Comparison of ENCODE assay signal across 9 cellular contexts in genomic region chr10:72219229-72219814, GRCh38. TPM values are rescaled to one million over a fixed set of nuclear protein-coding genes. Genes with fewer than 3 reads are reported as not detected.
DNase-seq lines count a peak whose midpoint lies in the region; ATAC-seq and TF ChIP-seq lines count a peak whose summit lies in the region.
"Had no signal": no experiment of that assay in that cellular context is flagged by ENCODE, and none has a peak within 500 bp of the region (broad histone marks: within the 10 kb centered on the region; RNA-seq: fewer than 3 reads in every experiment).

No MANE protein-coding gene starts in this region.

- H3K36me3 Mint-ChIP-seq in stimulated activated effector memory CD8-positive, alpha-beta T cell treated with anti-CD3 and anti-CD28 coated beads, Interleukin-12 subunit alpha, Interleukin-12 subunit beta, amount 100 ng/mL, for 72 hours = peaks cover 84% of the 10 kb centered on the region

- peaks cover 9% of the 10 kb centered on the region for H4K20me1 ChIP-seq in DOHH2 (ENCODE audit: control insufficient read depth, insufficient read depth, low read depth, low read length)

- no peaks in the 10 kb centered on the region for H3K9me2 ChIP-seq in DOHH2 (replicated peaks; ENCODE audit: control insufficient read depth, low read length)

- H3K27ac Mint-ChIP-seq in stimulated activated effector memory CD8-positive, alpha-beta T cell treated with anti-CD3 and anti-CD28 coated beads, Interleukin-12 subunit alpha, Interleukin-12 subunit beta, amount 100 ng/mL, for 72 hours = peak overlapping the region; percentile 94

- H3K9me3 ChIP-seq in DOHH2 (ENCODE audit: control insufficient read depth, insufficient read depth, low read length) = no peaks in the 10 kb centered on the region
- H3K9me3 ChIP-seq in RWPE2 (ENCODE audit: severe bottlenecking) = no peaks in the 10 kb centered on the region
- H3K9me3 ChIP-seq in esophagus muscularis mucosa = no peaks in the 10 kb centered on the region

- peak overlapping the region; percentile 55 for H3K4me3 ChIP-seq in DOHH2 (ENCODE audit: low read length)
- no peak overlapping the region for H3K4me3 ChIP-seq in RWPE2 (ENCODE audit: severe bottlenecking)
- peak overlapping the region in 3 of 4 donors; percentile 9 to 18 (median 13) for H3K4me3 ChIP-seq in esophagus muscularis mucosa

- peaks cover 84% of the 10 kb centered on the region for H3K79me2 ChIP-seq in DOHH2 (ENCODE audit: control insufficient read depth, low read length)

- H3K27ac ChIP-seq in DOHH2 (ENCODE audit: low read depth, low read length) = peak overlapping the region; percentile 61
- H3K27ac ChIP-seq in RWPE2 (ENCODE audit: poor library complexity, severe bottlenecking) = peak overlapping the region; percentile 32
- H3K27ac ChIP-seq in esophagus muscularis mucosa (replicated peaks in 1 of 4) = peak overlapping the region; percentile 71 to 98 (median 94)

- no peak for TF ChIP-seq EP300 in esophagus muscularis mucosa (IDR thresholded peaks at IDR 0.05)

- no peaks in the 10 kb centered on the region for H3K27me3 ChIP-seq in DOHH2 (ENCODE audit: control insufficient read depth, low read length)
- no peaks in the 10 kb centered on the region for H3K27me3 ChIP-seq in RWPE2 (ENCODE audit: insufficient read depth, poor library complexity, severe bottlenecking)
- H3K27me3 ChIP-seq in esophagus muscularis mucosa = no peaks in the 10 kb centered on the region

- intact Hi-C loops in esophagus muscularis mucosa (cut with DNase I) = loop anchor here (5.0 kb wide), 2 partner anchors 38 to 53 kb away; partner anchors contain the start of gene DDIT4

- DNase-seq in RWPE2 (ENCODE audit: low spot score) (no peak), esophagus muscularis mucosa (ENCODE audit: extremely low spot score) (no peak), cerebellar cortex (ENCODE audit: low spot score) (no peak), NCI-H446 treated with DMSO at 0.1 percent for 48 hours (lab: John Stamatoyannopoulos, UW) (no peak)
- no peak for DNase-seq in stimulated activated effector memory CD8-positive, alpha-beta T cell treated with anti-CD3 and anti-CD28 coated beads, Interleukin-12 subunit alpha, Interleukin-12 subunit beta, amount 100 ng/mL, for 72 hours (ENCODE audit: low spot score in 2 of 2)
- DNase-seq: KBM-7; NK-92 treated with Interleukin-12 subunit alpha and Interleukin-12 subunit beta, amount 100 ng/mL, for 24 hours had no signal

- H3K4me1 ChIP-seq in DOHH2 (ENCODE audit: control insufficient read depth, low read length) (peaks cover 56% of the 10 kb centered on the region), RWPE2 (ENCODE audit: insufficient read depth, poor library complexity, severe bottlenecking) (peaks cover 15% of the 10 kb centered on the region), esophagus muscularis mucosa (peaks cover 56 to 88% (median 82%) of the 10 kb centered on the region in 4 donors)

- ATAC-seq in RWPE2 (ENCODE audit: low read depth) (no peak), GM19452 (IDR thresholded peaks at IDR 0.05; ENCODE audit: unreplicated experiment) (no peak)
- ATAC-seq in stimulated activated effector memory CD8-positive, alpha-beta T cell treated with anti-CD3 and anti-CD28 coated beads, Interleukin-12 subunit alpha, Interleukin-12 subunit beta, amount 100 ng/mL, for 72 hours = no peak

- no peaks in the 10 kb centered on the region for H3K9me3 Mint-ChIP-seq in stimulated activated effector memory CD8-positive, alpha-beta T cell treated with anti-CD3 and anti-CD28 coated beads, Interleukin-12 subunit alpha, Interleukin-12 subunit beta, amount 100 ng/mL, for 72 hours

- no peak for TF ChIP-seq POLR2A in esophagus muscularis mucosa (IDR thresholded peaks at IDR 0.05; ENCODE audit: low read depth)

- H3K4me1 Mint-ChIP-seq in stimulated activated effector memory CD8-positive, alpha-beta T cell treated with anti-CD3 and anti-CD28 coated beads, Interleukin-12 subunit alpha, Interleukin-12 subunit beta, amount 100 ng/mL, for 72 hours = peaks cover 30% of the 10 kb centered on the region

- H3F3A ChIP-seq in DOHH2 (ENCODE audit: control insufficient read depth, insufficient read depth) = peaks cover 25% of the 10 kb centered on the region

- H3K36me3 ChIP-seq in DOHH2 (ENCODE audit: control insufficient read depth, low read length) (peaks cover 51% of the 10 kb centered on the region), RWPE2 (ENCODE audit: low read depth) (peaks cover 45% of the 10 kb centered on the region), esophagus muscularis mucosa (peaks cover 0 to 25% (median 15%) of the 10 kb centered on the region in 4 donors)

- TF ChIP-seq CTCF in DOHH2 (IDR thresholded peaks at IDR 0.05; ENCODE audit: low read depth, low read length, poor library complexity, severe bottlenecking) = no peak
- no peak for TF ChIP-seq CTCF in RWPE2 (IDR thresholded peaks at IDR 0.05; ENCODE audit: poor library complexity, severe bottlenecking)
- TF ChIP-seq CTCF in esophagus muscularis mucosa (IDR thresholded peaks at IDR 0.05) = no peak

- H3K4me3 Mint-ChIP-seq in stimulated activated effector memory CD8-positive, alpha-beta T cell treated with anti-CD3 and anti-CD28 coated beads, Interleukin-12 subunit alpha, Interleukin-12 subunit beta, amount 100 ng/mL, for 72 hours = peak overlapping the region; percentile 81

- WGBS in esophagus muscularis mucosa = 52% methylated on average over 6 of the region's 6 CpGs

- peak overlapping the region; percentile 76 for H3K4me2 ChIP-seq in DOHH2 (ENCODE audit: low read length)

RNA-seq across cellular contexts. Expression of gene ASCC1, which starts 3.2 kb away (rescaled TPM):
- 10 to 100 TPM; 23.5 to 37.8 (median 29.8) TPM for total RNA-seq in esophagus muscularis mucosa

RNA-seq across cellular contexts. Expression of gene ANAPC16, which starts 3.5 kb away (rescaled TPM):
- total RNA-seq in esophagus muscularis mucosa = 100 to 1,000 TPM; 106 to 157 (median 143) TPM

RNA-seq across cellular contexts. Expression of gene DDIT4, which starts 54.4 kb away (rescaled TPM):
- total RNA-seq in esophagus muscularis mucosa = 100 to 1,000 TPM in 3 of 4 donors, 10 to 100 TPM in 1; 77.4 to 247 (median 146) TPM

Comparison
In these comparisons a context has a peak if more than half of its experiments do, and no peak if none do; other contexts are left out.
1. H3K27ac ChIP-seq: peak in every context shown above with its lines; median percentile 94 in esophagus muscularis mucosa; 61 in DOHH2; 32 in RWPE2.